Comparison of ENCODE assay signal across 9 cellular contexts in the genomic region with DNA sequence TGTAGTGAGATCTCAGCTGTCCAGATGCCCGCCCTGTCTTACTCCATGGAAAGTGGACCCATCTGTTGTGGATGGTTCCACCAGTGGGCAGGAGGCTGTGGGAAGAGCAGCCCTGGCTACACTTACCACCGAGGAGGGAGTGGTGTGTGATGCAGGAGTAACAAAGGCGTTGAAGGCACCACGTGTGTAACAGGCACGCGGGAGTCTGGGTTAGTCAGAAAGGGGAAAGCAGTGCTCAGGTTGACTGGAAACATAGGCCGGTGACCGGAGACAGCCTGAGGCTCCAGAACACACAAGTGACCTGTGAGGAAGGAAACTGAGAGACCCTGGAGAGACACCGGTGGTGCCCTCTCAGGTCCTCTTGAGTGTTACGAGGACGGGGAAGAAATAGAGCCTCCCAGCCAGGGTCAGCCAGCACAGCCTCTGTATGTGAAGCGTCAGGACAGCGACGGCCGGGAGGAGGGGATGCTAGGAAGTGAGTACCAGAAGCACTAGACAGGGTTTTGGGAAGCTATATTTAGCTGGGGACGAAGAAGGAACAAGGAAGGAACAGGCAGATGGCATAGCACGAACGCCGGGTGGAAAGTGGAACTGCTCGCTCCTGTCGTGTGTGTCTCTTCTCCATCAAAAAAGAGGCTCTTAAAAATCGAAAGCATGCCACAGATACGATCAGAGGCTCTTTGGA. TPM values are rescaled to one million over a fixed set of nuclear protein-coding genes. Genes with fewer than 3 reads are reported as not detected.
A peak's percentile ranks its signal among the peaks of the same experiment; 100 is the strongest.
DNase-seq lines count a peak whose midpoint lies in the region; ATAC-seq and TF ChIP-seq lines count a peak whose summit lies in the region.
"Had no signal": no experiment of that assay in that cellular context is flagged by ENCODE, and none has a peak within 500 bp of the region (broad histone marks: within the 10 kb centered on the region; RNA-seq: fewer than 3 reads in every experiment).

No MANE protein-coding gene starts in this region.

- ATAC-seq in GM23338 (no peak), psoas muscle (peak in 2 of 4 donors; percentile 5 to 16), HG03175 (IDR thresholded peaks at IDR 0.05; ENCODE audit: unreplicated experiment) (no peak)
- no peak for ATAC-seq in activated CD8-positive, alpha-beta T cell treated with anti-CD3 and anti-CD28 coated beads for 36 hours

- H3K27me3 Mint-ChIP-seq in GM23338 (ENCODE audit: insufficient read depth, low read depth, poor library complexity): peaks cover 10% of the 10 kb centered on the region
- H3K27me3 Mint-ChIP-seq in activated CD8-positive, alpha-beta T cell treated with anti-CD3 and anti-CD28 coated beads for 36 hours: no peaks in the 10 kb centered on the region

- no peaks in the 10 kb centered on the region for H3K9me2 ChIP-seq in GM23338 (ENCODE audit: insufficient read depth)

- H3K4me1 ChIP-seq in GM23338 (ENCODE audit: insufficient read depth) (peaks cover 8% of the 10 kb centered on the region), cardiac muscle cell (ENCODE audit: low read depth) (peaks cover 45% of the 10 kb centered on the region), psoas muscle (peaks cover 76% of the 10 kb centered on the region)

- no peak overlapping the region for H3K4me2 ChIP-seq in GM23338

- 62 to 77% (median 75%) methylated on average over 23 of the region's 23 CpGs for WGBS in psoas muscle, 3 donors

- no peak overlapping the region for H3K4me3 ChIP-seq in GM23338
- no peak overlapping the region for H3K4me3 ChIP-seq in cardiac muscle cell
- H3K4me3 ChIP-seq in psoas muscle: no peak overlapping the region

- H3K36me3 ChIP-seq in GM23338 (ENCODE audit: insufficient read depth) (peaks cover 7% of the 10 kb centered on the region; the same call in 1 of the 2 replicates), cardiac muscle cell (peaks cover 12% of the 10 kb centered on the region), psoas muscle (ENCODE audit: insufficient read depth in 1 of 2, low read depth in 1 of 2) (peaks cover 3 to 40% of the 10 kb centered on the region in 2 donors)

- H3F3A ChIP-seq in GM23338 (replicated peaks; ENCODE audit: low read depth): no peaks in the 10 kb centered on the region

- peak overlapping the region; percentile 39; the same call in 1 of the 2 replicates for H3K27ac Mint-ChIP-seq in GM23338
- H3K27ac Mint-ChIP-seq in activated CD8-positive, alpha-beta T cell treated with anti-CD3 and anti-CD28 coated beads for 36 hours: peak overlapping the region; percentile 77

- no peak overlapping the region for H3K4me3 Mint-ChIP-seq in GM23338
- no peak overlapping the region for H3K4me3 Mint-ChIP-seq in activated CD8-positive, alpha-beta T cell treated with anti-CD3 and anti-CD28 coated beads for 36 hours

- DNase-seq in GM23338 (ENCODE audit: low spot score): no peak
- no peak for DNase-seq in activated CD8-positive, alpha-beta T cell treated with anti-CD3 and anti-CD28 coated beads for 36 hours
- peak in 1 of 2 donors; percentile 43 for DNase-seq in cardiac muscle cell (ENCODE audit: low read depth in 1 of 2, low spot score in 1 of 2)
- DNase-seq in psoas muscle: no peak
- DNase-seq in SW480 (ENCODE audit: low spot score): no peak
- DNase-seq in HuH-7 (ENCODE audit: low spot score): no peak
- no peak for DNase-seq in NCI-H226
- DNase-seq: NCI-H524 treated with DMSO at 0.1 percent for 48 hours had no signal

- peaks cover 95% of the 10 kb centered on the region for H4K20me1 ChIP-seq in GM23338 (replicated peaks; ENCODE audit: insufficient read depth)

- peaks cover 25% of the 10 kb centered on the region for H3K4me1 Mint-ChIP-seq in GM23338
- peaks cover 48% of the 10 kb centered on the region for H3K4me1 Mint-ChIP-seq in activated CD8-positive, alpha-beta T cell treated with anti-CD3 and anti-CD28 coated beads for 36 hours (ENCODE audit: low read depth)

- POLR2A ChIA-PET in activated CD8-positive, alpha-beta T cell treated with anti-CD3 and anti-CD28 coated beads for 36 hours (lab: Charles Lee): no interaction called here

- H3K79me2 ChIP-seq in GM23338 (replicated peaks; ENCODE audit: insufficient read depth): peaks cover 100% of the 10 kb centered on the region

- peak overlapping the region; percentile 73; the same call in 1 of the 2 replicates for H3K27ac ChIP-seq in GM23338 (ENCODE audit: low read depth)
- peak overlapping the region; percentile 31 for H3K27ac ChIP-seq in cardiac muscle cell
- peak overlapping the region; percentile 42 for H3K27ac ChIP-seq in psoas muscle

- TF ChIP-seq CTCF in GM23338 (conservative IDR thresholded peaks at IDR 0.05; ENCODE audit: low read depth in 2 of 2) (no peak), cardiac muscle cell (IDR thresholded peaks at IDR 0.05; ENCODE audit: low read depth, low read length) (no peak), psoas muscle (IDR thresholded peaks at IDR 0.05) (no peak)
- TF ChIP-seq CTCF in activated CD8-positive, alpha-beta T cell treated with anti-CD3 and anti-CD28 coated beads for 36 hours (IDR thresholded peaks at IDR 0.05): no peak

- no peak overlapping the region for H2AFZ ChIP-seq in GM23338

- H3K9me3 Mint-ChIP-seq in GM23338: no peaks in the 10 kb centered on the region
- H3K9me3 Mint-ChIP-seq in activated CD8-positive, alpha-beta T cell treated with anti-CD3 and anti-CD28 coated beads for 36 hours: no peaks in the 10 kb centered on the region

- H3K9me3 ChIP-seq in cardiac muscle cell (ENCODE audit: low read depth): no peaks in the 10 kb centered on the region
- no peaks in the 10 kb centered on the region for H3K9me3 ChIP-seq in psoas muscle

- intact Hi-C loops in activated CD8-positive, alpha-beta T cell treated with anti-CD3 and anti-CD28 coated beads for 36 hours (cut with micrococcal nuclease): no loop called here
- intact Hi-C loops in psoas muscle (cut with DNase I): no loop called here

- CTCF ChIA-PET in activated CD8-positive, alpha-beta T cell treated with anti-CD3 and anti-CD28 coated beads for 36 hours (lab: Charles Lee): no interaction called here

- peaks cover 65% of the 10 kb centered on the region for H3K36me3 Mint-ChIP-seq in GM23338 (ENCODE audit: low read depth)
- H3K36me3 Mint-ChIP-seq in activated CD8-positive, alpha-beta T cell treated with anti-CD3 and anti-CD28 coated beads for 36 hours (ENCODE audit: low read depth): peaks cover 35% of the 10 kb centered on the region

- H3K27me3 ChIP-seq in GM23338 (ENCODE audit: insufficient read depth) (no peaks in the 10 kb centered on the region), cardiac muscle cell (no peaks in the 10 kb centered on the region), psoas muscle (ENCODE audit: insufficient read depth in 3 of 3, low read length in 2 of 3) (no peaks in the 10 kb centered on the region)

TF ChIP-seq in GM23338, 12 proteins besides CTCF, POLR2A, EP300 and RAD21 (continues in another document):
- TF ChIP-seq, protein P1, sequence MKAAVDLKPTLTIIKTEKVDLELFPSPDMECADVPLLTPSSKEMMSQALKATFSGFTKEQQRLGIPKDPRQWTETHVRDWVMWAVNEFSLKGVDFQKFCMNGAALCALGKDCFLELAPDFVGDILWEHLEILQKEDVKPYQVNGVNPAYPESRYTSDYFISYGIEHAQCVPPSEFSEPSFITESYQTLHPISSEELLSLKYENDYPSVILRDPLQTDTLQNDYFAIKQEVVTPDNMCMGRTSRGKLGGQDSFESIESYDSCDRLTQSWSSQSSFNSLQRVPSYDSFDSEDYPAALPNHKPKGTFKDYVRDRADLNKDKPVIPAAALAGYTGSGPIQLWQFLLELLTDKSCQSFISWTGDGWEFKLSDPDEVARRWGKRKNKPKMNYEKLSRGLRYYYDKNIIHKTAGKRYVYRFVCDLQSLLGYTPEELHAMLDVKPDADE (IDR thresholded peaks at IDR 0.05): no peak
- no peak for TF ChIP-seq POLR2AphosphoS5 (IDR thresholded peaks at IDR 0.05; ENCODE audit: low read depth)
- no peak for TF ChIP-seq CREB1 (CRISPR knock-in tag; IDR thresholded peaks at IDR 0.05; ENCODE audit: low read depth)

RNA-seq across cellular contexts. Expression of a gene that starts 21.7 kb away (rescaled TPM):
- 142 and 150 TPM in 2 replicates for total RNA-seq in GM23338 (2014; rRNA removed; shearing (Covaris generic))
- polyA plus RNA-seq in GM23338 (2016; fragmentation: Nextera tagmentation; extraction: Ambion mirVana) (844 and 859 TPM in 2 replicates), cardiac muscle cell (320 and 353 TPM in 2 replicates), psoas muscle (100 to 1,000 TPM; 167 to 284 (median 238) TPM)
- total RNA-seq in activated CD8-positive, alpha-beta T cell treated with anti-CD3 and anti-CD28 coated beads for 36 hours: 100 to 1,000 TPM; 143 to 152 TPM
- total RNA-seq in cardiac muscle cell (48.9 and 66.4 TPM in 2 replicates), psoas muscle (100 to 1,000 TPM; 141 to 189 (median 175) TPM)

RNA-seq across cellular contexts. Expression of a gene that starts 47.3 kb away (rescaled TPM):
- total RNA-seq in GM23338 (2014; rRNA removed; shearing (Covaris generic)): 23.6 and 25.1 TPM in 2 replicates
- polyA plus RNA-seq in GM23338 (2016; fragmentation: Nextera tagmentation; extraction: Ambion mirVana): 11.0 and 12.8 TPM in 2 replicates
- total RNA-seq in activated CD8-positive, alpha-beta T cell treated with anti-CD3 and anti-CD28 coated beads for 36 hours: 10 to 100 TPM; 10.7 to 11.3 TPM
- 15.2 and 21.4 TPM in 2 replicates for total RNA-seq in cardiac muscle cell
- polyA plus RNA-seq in cardiac muscle cell: 9.7 and 10.2 TPM in 2 replicates
- 10 to 100 TPM; 24.9 to 44.2 (median 32.8) TPM for total RNA-seq in psoas muscle
- polyA plus RNA-seq in psoas muscle: 100 to 1,000 TPM in 1 of 3 donors, 10 to 100 TPM in 2; 12.6 to 108 (median 31.8) TPM

RNA-seq across cellular contexts. Expression of a gene that starts 51.7 kb away (rescaled TPM):
- total RNA-seq in GM23338 (2014; rRNA removed; shearing (Covaris generic)): 26.0 and 28.5 TPM in 2 replicates
- polyA plus RNA-seq in GM23338 (2016; fragmentation: Nextera tagmentation; extraction: Ambion mirVana) (11.1 and 13.8 TPM in 2 replicates), cardiac muscle cell (18.9 and 27.0 TPM in 2 replicates), psoas muscle (10 to 100 TPM; 10.6 to 23.8 (median 12.1) TPM)
- 10 to 100 TPM; 17.7 to 20.2 TPM for total RNA-seq in activated CD8-positive, alpha-beta T cell treated with anti-CD3 and anti-CD28 coated beads for 36 hours
- total RNA-seq in cardiac muscle cell (20.9 and 22.3 TPM in 2 replicates), psoas muscle (10 to 100 TPM in 3 of 4 donors, 1 to 10 TPM in 1; 9.2 to 16.8 (median 12.8) TPM)
